ENCODE assay signal across 8 cellular contexts in genomic region chr10:71319042-71319799, GRCh38. TPM values are rescaled to one million over a fixed set of nuclear protein-coding genes. Genes with fewer than 3 reads are reported as not detected.
A peak's percentile ranks its signal among the peaks of the same experiment; 100 is the strongest.
DNase-seq lines count a peak whose midpoint lies in the region; ATAC-seq and TF ChIP-seq lines count a peak whose summit lies in the region.

Gene SLC29A3, plus strand, starts transcription at chr10:71319259. Its CDS starts 51 bp downstream, at chr10:71319310.

- TF ChIP-seq POLR2A in lower leg skin (IDR thresholded peaks at IDR 0.05), result no peak

- TF ChIP-seq CTCF in AG09309 (IDR thresholded peaks at IDR 0.05; ENCODE audit: control insufficient read depth, insufficient read depth, low read depth, low read length, missing control alignments) (peak; percentile 81), lower leg skin (IDR thresholded peaks at IDR 0.05) (no peak)

- WGBS in lower leg skin, 2 donors, result 2 to 5% methylated on average over 35 to 62 of the region's 62 CpGs

- ATAC-seq in GM18867 (IDR thresholded peaks at IDR 0.05; ENCODE audit: unreplicated experiment) (peak; percentile 75), HG03159 (IDR thresholded peaks at IDR 0.05; ENCODE audit: unreplicated experiment) (peak; percentile 56)

- H3K4me3 ChIP-seq in AG09309 (ENCODE audit: control insufficient read depth, low read depth, low read length) (peak within 1 kb of the TSS; percentile 90), lower leg skin (ENCODE audit: low read depth, poor library complexity, severe bottlenecking) (peak within 1 kb of the TSS; percentile 65)

- DNase-seq in AG09309 (ENCODE audit: low read depth) (peak; percentile 32), NCI-H510A treated with DMSO at 0.1 percent for 48 hours (lab: John Stamatoyannopoulos, UW) (peak; percentile 85), dermis microvascular lymphatic vessel endothelial cell (ENCODE audit: low read depth in 2 of 2) (peak; percentile 54 to 88), lower leg skin (ENCODE audit: low spot score in 2 of 2) (peak; percentile 59 to 95)
- peak; percentile 70 to 83 for DNase-seq in activated CD4-positive, alpha-beta T cell treated with anti-CD3 and anti-CD28 coated beads, Interleukin-2, amount 50 U/mL, for 24 hours (ENCODE audit: low read depth in 1 of 2, low spot score in 1 of 2)
- peak; percentile 85 to 86 for DNase-seq in stimulated activated CD4-positive, alpha-beta T cell treated with anti-CD3 and anti-CD28 coated beads, Interleukin-4, amount 100 ng/mL, for 4 hours

- intact Hi-C loops in lower leg skin (cut with DNase I; ENCODE audit: low total_unique reads), result loop anchor here (5.0 kb wide), 2 partner anchors 248 to 388 kb away; no protein-coding TSS in a partner anchor

RNA-seq across cellular contexts. Expression of gene SLC29A3, which starts in this region (rescaled TPM):
- total RNA-seq in dermis microvascular lymphatic vessel endothelial cell (1.8 and 2.7 TPM in 2 replicates), lower leg skin (1 to 10 TPM; 1.1 to 5.7 (median 2.6) TPM)

Comparison
In these comparisons a context has a peak if more than half of its experiments do, and no peak if none do; other contexts are left out.
1. Peak in every context shown above with its lines: DNase-seq, ATAC-seq and H3K4me3 ChIP-seq.
2. DNase-seq: peak in every context shown above with its lines; median percentile 86 in stimulated activated CD4-positive, alpha-beta T cell treated with anti-CD3 and anti-CD28 coated beads, Interleukin-4, amount 100 ng/mL, for 4 hours; 85 in NCI-H510A treated with DMSO at 0.1 percent for 48 hours; 77 in lower leg skin; 76 in activated CD4-positive, alpha-beta T cell treated with anti-CD3 and anti-CD28 coated beads, Interleukin-2, amount 50 U/mL, for 24 hours; 71 in dermis microvascular lymphatic vessel endothelial cell; 32 in AG09309.